9 cellular contexts compared by ENCODE assay signal in the genomic region with DNA sequence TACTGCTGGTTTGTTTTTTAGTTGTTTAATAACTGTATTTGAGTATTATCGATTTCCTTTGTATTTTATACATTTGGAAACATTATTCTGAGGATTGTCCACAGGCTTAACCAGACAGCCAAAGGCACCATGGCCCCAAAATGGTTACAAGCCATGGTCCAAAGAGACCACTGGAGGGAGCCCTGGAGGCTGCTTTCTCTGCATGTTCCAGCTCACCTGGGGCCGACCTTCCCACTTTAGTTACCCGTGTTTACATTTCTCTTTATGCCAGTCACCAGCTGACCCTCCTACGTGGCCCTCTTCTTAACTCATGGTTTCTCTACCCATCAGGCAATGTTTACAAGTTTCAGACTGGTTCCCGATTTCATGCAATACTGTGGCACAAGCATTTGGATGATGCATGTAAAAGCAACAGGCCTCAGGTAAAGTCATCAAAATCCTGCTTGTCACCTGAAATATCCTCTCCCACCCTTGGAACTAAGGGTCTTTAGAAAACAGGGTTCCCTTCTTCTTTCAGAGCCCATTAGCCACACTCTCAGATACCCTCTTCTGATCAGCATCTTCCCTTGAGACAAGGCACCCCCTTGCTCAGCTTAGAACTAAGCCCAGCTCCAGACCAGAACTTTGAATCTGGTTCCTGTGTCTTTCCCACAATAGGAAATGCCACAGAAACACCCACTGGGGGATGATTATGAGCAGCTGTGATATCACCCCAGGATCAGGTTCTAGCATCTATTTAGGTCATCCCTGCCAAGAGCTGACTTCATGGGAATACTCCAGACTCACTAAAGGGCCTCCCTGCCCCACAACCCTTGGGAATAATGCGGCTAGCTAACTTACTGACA. TPM values are rescaled to one million over a fixed set of nuclear protein-coding genes. Genes with fewer than 3 reads are reported as not detected.
A peak's percentile ranks its signal among the peaks of the same experiment; 100 is the strongest.
DNase-seq lines count a peak whose midpoint lies in the region; ATAC-seq and TF ChIP-seq lines count a peak whose summit lies in the region.
"Had no signal": no experiment of that assay in that cellular context is flagged by ENCODE, and none has a peak within 500 bp of the region (broad histone marks: within the 10 kb centered on the region; RNA-seq: fewer than 3 reads in every experiment).

No MANE protein-coding gene starts in this region.

- H3K27me3 ChIP-seq in PC-3 (ENCODE audit: low read length): no peaks in the 10 kb centered on the region
- H3K27me3 ChIP-seq: SJSA1 had no signal

- intact Hi-C loops in PC-3 (cut with micrococcal nuclease): loop anchor here (5.0 kb wide), 1 partner anchor 183 kb away; a partner anchor contains a TSS
- intact Hi-C loops in activated T-helper 1 cell treated with anti-CD3 and anti-CD28 coated beads, Interleukin-12 subunit alpha, Interleukin-12 subunit beta, Interleukin-2, Interleukin-4 antibody, amounts not matched to agents 30 ng/mL and 10 ng/mL and 1 ng/mL, durations not matched to agents 14 hours and 24 hours and 36 hours (cut with micrococcal nuclease): loop anchor here (1.0 to 2.0 kb wide), 3 partner anchors 182 to 707 kb away; a partner anchor contains a TSS

- no peak overlapping the region for H2AFZ ChIP-seq in PC-3 (ENCODE audit: low read length)

- H3K36me3 Mint-ChIP-seq in activated T-helper 1 cell treated with anti-CD3 and anti-CD28 coated beads, Interleukin-12 subunit alpha, Interleukin-12 subunit beta, Interleukin-2, Interleukin-4 antibody, amounts not matched to agents 30 ng/mL and 10 ng/mL and 1 ng/mL, durations not matched to agents 14 hours and 24 hours and 36 hours (ENCODE audit: low read depth): no peaks in the 10 kb centered on the region
- H3K36me3 Mint-ChIP-seq in progenitor cell of endocrine pancreas (ENCODE audit: insufficient read depth): no peaks in the 10 kb centered on the region

- H3K4me1 Mint-ChIP-seq in activated T-helper 1 cell treated with anti-CD3 and anti-CD28 coated beads, Interleukin-12 subunit alpha, Interleukin-12 subunit beta, Interleukin-2, Interleukin-4 antibody, amounts not matched to agents 30 ng/mL and 10 ng/mL and 1 ng/mL, durations not matched to agents 14 hours and 24 hours and 36 hours (ENCODE audit: low read depth): no peaks in the 10 kb centered on the region
- peaks cover 10% of the 10 kb centered on the region for H3K4me1 Mint-ChIP-seq in progenitor cell of endocrine pancreas (ENCODE audit: low read depth)

- H3K9me3 ChIP-seq in PC-3 (ENCODE audit: low read length): no peaks in the 10 kb centered on the region
- H3K9me3 ChIP-seq: SJSA1 had no signal

- no peak overlapping the region for H3K4me3 ChIP-seq in PC-3 (ENCODE audit: low read length)
- H3K4me3 ChIP-seq in foreskin fibroblast (ENCODE audit: low read depth in 1 of 2, low read length in 2 of 2): no peak overlapping the region
- H3K4me3 ChIP-seq: SJSA1 had no signal

- H4K20me1 ChIP-seq in PC-3 (ENCODE audit: low read length): no peaks in the 10 kb centered on the region

- CTCF ChIA-PET in PC-3 (lab: Charles Lee): interaction anchor here (1.0 to 1.3 kb wide), 2 partner anchors 10 to 179 kb away, joined by 3 to 4 read pairs; no protein-coding TSS in a partner anchor

- H3K4me2 ChIP-seq in PC-3 (ENCODE audit: low read length): no peak overlapping the region

- H3K9ac ChIP-seq in PC-3 (ENCODE audit: low read length): no peak overlapping the region

- peaks cover 7% of the 10 kb centered on the region for H3K27me3 Mint-ChIP-seq in activated T-helper 1 cell treated with anti-CD3 and anti-CD28 coated beads, Interleukin-12 subunit alpha, Interleukin-12 subunit beta, Interleukin-2, Interleukin-4 antibody, amounts not matched to agents 30 ng/mL and 10 ng/mL and 1 ng/mL, durations not matched to agents 14 hours and 24 hours and 36 hours (ENCODE audit: insufficient read depth)
- no peaks in the 10 kb centered on the region for H3K27me3 Mint-ChIP-seq in progenitor cell of endocrine pancreas

- ATAC-seq in PC-3 (peak; percentile 74), GM21423 (IDR thresholded peaks at IDR 0.05; ENCODE audit: unreplicated experiment) (no peak)

- no peak overlapping the region for H3K27ac ChIP-seq in PC-3 (ENCODE audit: low read length)
- H3K27ac ChIP-seq: SJSA1 had no signal

- TF ChIP-seq CTCF in PC-3 (conservative IDR thresholded peaks at IDR 0.05; ENCODE audit: low read depth, low read length) (peak; percentile 84), foreskin fibroblast (IDR thresholded peaks at IDR 0.05; ENCODE audit: low read depth, low read length) (peak; percentile 68), progenitor cell of endocrine pancreas (IDR thresholded peaks at IDR 0.05; ENCODE audit: unreplicated experiment) (peak; percentile 89)

- POLR2A ChIA-PET in PC-3 (lab: Charles Lee; ENCODE audit: unreplicated experiment): no interaction called here

- H3K4me1 ChIP-seq in PC-3 (ENCODE audit: insufficient read depth, low read length): peaks cover 5% of the 10 kb centered on the region; the same call in 1 of the 2 replicates
- H3K4me1 ChIP-seq: SJSA1 had no signal

- H3K79me2 ChIP-seq in PC-3 (ENCODE audit: low read length): no peaks in the 10 kb centered on the region

- no peaks in the 10 kb centered on the region for H3K36me3 ChIP-seq in PC-3 (ENCODE audit: low read depth, low read length)
- H3K36me3 ChIP-seq: SJSA1 had no signal

- H3K9me2 ChIP-seq in PC-3 (replicated peaks; ENCODE audit: low read length): no peaks in the 10 kb centered on the region

- H3K27ac Mint-ChIP-seq in activated T-helper 1 cell treated with anti-CD3 and anti-CD28 coated beads, Interleukin-12 subunit alpha, Interleukin-12 subunit beta, Interleukin-2, Interleukin-4 antibody, amounts not matched to agents 30 ng/mL and 10 ng/mL and 1 ng/mL, durations not matched to agents 14 hours and 24 hours and 36 hours: no peak overlapping the region
- H3K27ac Mint-ChIP-seq in progenitor cell of endocrine pancreas: no peak overlapping the region

- no peaks in the 10 kb centered on the region for H3K9me3 Mint-ChIP-seq in activated T-helper 1 cell treated with anti-CD3 and anti-CD28 coated beads, Interleukin-12 subunit alpha, Interleukin-12 subunit beta, Interleukin-2, Interleukin-4 antibody, amounts not matched to agents 30 ng/mL and 10 ng/mL and 1 ng/mL, durations not matched to agents 14 hours and 24 hours and 36 hours
- no peaks in the 10 kb centered on the region for H3K9me3 Mint-ChIP-seq in progenitor cell of endocrine pancreas (ENCODE audit: low read depth)

- H3F3A ChIP-seq in PC-3 (ENCODE audit: low read length, unreplicated experiment): no peaks in the 10 kb centered on the region

- H3K4me3 Mint-ChIP-seq in activated T-helper 1 cell treated with anti-CD3 and anti-CD28 coated beads, Interleukin-12 subunit alpha, Interleukin-12 subunit beta, Interleukin-2, Interleukin-4 antibody, amounts not matched to agents 30 ng/mL and 10 ng/mL and 1 ng/mL, durations not matched to agents 14 hours and 24 hours and 36 hours: no peak overlapping the region
- no peak overlapping the region for H3K4me3 Mint-ChIP-seq in progenitor cell of endocrine pancreas (ENCODE audit: low read depth)

- DNase-seq in COR-L47 (lab: John Stamatoyannopoulos, UW): peak; percentile 75
- peak; percentile 79 for DNase-seq in HT-29 (ENCODE audit: low spot score)
- DNase-seq in PC-3: peak; percentile 78
- peak; percentile 44 for DNase-seq in activated T-helper 1 cell treated with anti-CD3 and anti-CD28 coated beads, Interleukin-12 subunit alpha, Interleukin-12 subunit beta, Interleukin-2, Interleukin-4 antibody, amounts not matched to agents 30 ng/mL and 10 ng/mL and 1 ng/mL, durations not matched to agents 14 hours and 24 hours and 36 hours (ENCODE audit: low spot score)
- peak; percentile 50 to 80 for DNase-seq in foreskin fibroblast
- DNase-seq in progenitor cell of endocrine pancreas (ENCODE audit: low spot score, unreplicated experiment): peak; percentile 54
- no peak for DNase-seq in occipital lobe (lab: John Stamatoyannopoulos, UW)

- no TSS peak for BruUV-seq in PC-3 (replicated peaks; lab: Mats Ljungman, UMichigan)

RNA-seq across cellular contexts. Expression of a gene that starts 49.9 kb away (rescaled TPM):
- 0.56 and 1.3 TPM in 2 replicates for total RNA-seq in HT-29 (2014; rRNA removed; shearing (Covaris generic))
- total RNA-seq in PC-3 (2014; rRNA removed): 15.2 and 15.5 TPM in 2 replicates
- total RNA-seq in activated T-helper 1 cell treated with anti-CD3 and anti-CD28 coated beads, Interleukin-12 subunit alpha, Interleukin-12 subunit beta, Interleukin-2, Interleukin-4 antibody, amounts not matched to agents 30 ng/mL and 10 ng/mL and 1 ng/mL, durations not matched to agents 14 hours and 24 hours and 36 hours: 1.5 and 2.0 TPM in 2 replicates
- 21.4 and 28.3 TPM in 2 replicates for total RNA-seq in progenitor cell of endocrine pancreas
- total RNA-seq in occipital lobe: 76.4 TPM
